9 cellular contexts compared by ENCODE assay signal in genomic region chr11:45662665-45663485, GRCh38. TPM values are rescaled to one million over a fixed set of nuclear protein-coding genes. Genes with fewer than 3 reads are reported as not detected.
DNase-seq lines count a peak whose midpoint lies in the region; ATAC-seq, FAIRE-seq and TF ChIP-seq lines count a peak whose summit lies in the region.
"Had no signal": no experiment of that assay in that cellular context is flagged by ENCODE, and none has a peak within 500 bp of the region (broad histone marks: within the 10 kb centered on the region; RNA-seq: fewer than 3 reads in every experiment).

No MANE protein-coding gene starts in this region.

- H3K27ac Mint-ChIP-seq in stimulated activated effector memory CD8-positive, alpha-beta T cell treated with anti-CD3 and anti-CD28 coated beads, Interleukin-12 subunit alpha, Interleukin-12 subunit beta, amount 100 ng/mL, for 72 hours, result peak overlapping the region; percentile 36

- peaks cover 17% of the 10 kb centered on the region for H3K4me1 ChIP-seq in mucosa of descending colon (ENCODE audit: low read depth)

- peak overlapping the region; percentile 39 for H3K4me3 Mint-ChIP-seq in stimulated activated effector memory CD8-positive, alpha-beta T cell treated with anti-CD3 and anti-CD28 coated beads, Interleukin-12 subunit alpha, Interleukin-12 subunit beta, amount 100 ng/mL, for 72 hours

- H3K4me3 ChIP-seq in fibroblast of pulmonary artery (replicated peaks; ENCODE audit: low read depth, low read length), result peak overlapping the region; percentile 64
- H3K4me3 ChIP-seq in mucosa of descending colon, result no peak overlapping the region
- H3K4me3 ChIP-seq: lung had no signal

- no peaks in the 10 kb centered on the region for H3K9me3 ChIP-seq in mucosa of descending colon

- ATAC-seq in stimulated activated effector memory CD8-positive, alpha-beta T cell treated with anti-CD3 and anti-CD28 coated beads, Interleukin-12 subunit alpha, Interleukin-12 subunit beta, amount 100 ng/mL, for 72 hours, result peak; percentile 54
- ATAC-seq in mucosa of descending colon, result no peak
- ATAC-seq in HG03175 (IDR thresholded peaks at IDR 0.05; ENCODE audit: unreplicated experiment), result no peak

- TF ChIP-seq CTCF in fibroblast of pulmonary artery (IDR thresholded peaks at IDR 0.05; ENCODE audit: low read length, missing control alignments) (no peak), mucosa of descending colon (IDR thresholded peaks at IDR 0.05) (no peak)

- peaks cover 15% of the 10 kb centered on the region for H3K4me1 Mint-ChIP-seq in stimulated activated effector memory CD8-positive, alpha-beta T cell treated with anti-CD3 and anti-CD28 coated beads, Interleukin-12 subunit alpha, Interleukin-12 subunit beta, amount 100 ng/mL, for 72 hours

- no peaks in the 10 kb centered on the region for H3K36me3 ChIP-seq in mucosa of descending colon (ENCODE audit: low read depth)

- no peaks in the 10 kb centered on the region for H3K9me3 Mint-ChIP-seq in stimulated activated effector memory CD8-positive, alpha-beta T cell treated with anti-CD3 and anti-CD28 coated beads, Interleukin-12 subunit alpha, Interleukin-12 subunit beta, amount 100 ng/mL, for 72 hours

- intact Hi-C loops in mucosa of descending colon (cut with DNase I, micrococcal nuclease), result no loop called here

- no peaks in the 10 kb centered on the region for H3K36me3 Mint-ChIP-seq in stimulated activated effector memory CD8-positive, alpha-beta T cell treated with anti-CD3 and anti-CD28 coated beads, Interleukin-12 subunit alpha, Interleukin-12 subunit beta, amount 100 ng/mL, for 72 hours

- peak; percentile 7 for DNase-seq in activated T-cell treated with anti-CD3 and anti-CD28 coated beads for 24 hours (ENCODE audit: low read depth)
- no peak for DNase-seq in activated T-cell treated with anti-CD3 and anti-CD28 coated beads for 4 hours
- peak; percentile 58 for DNase-seq in RCC 7860 (ENCODE audit: low spot score)
- peak; percentile 93 for DNase-seq in fibroblast of pulmonary artery (ENCODE audit: low read depth)
- no peak for DNase-seq in stimulated activated effector memory CD8-positive, alpha-beta T cell treated with anti-CD3 and anti-CD28 coated beads, Interleukin-12 subunit alpha, Interleukin-12 subunit beta, amount 100 ng/mL, for 72 hours (ENCODE audit: low spot score in 2 of 2)
- DNase-seq in RPMI8226, result no peak
- no peak for DNase-seq in mucosa of descending colon

- FAIRE-seq in RCC 7860 (lab: Jason Lieb, UNC), result no peak

RNA-seq across cellular contexts. Expression of gene CHST1, which starts 2.5 kb away (rescaled TPM):
- 1 to 10 TPM in 2 of 3 donors, under 1 TPM in 1; 0.58 to 2.8 (median 1.4) TPM for total RNA-seq in mucosa of descending colon

Comparison
In these comparisons a context has a peak if more than half of its experiments do, and no peak if none do; other contexts are left out.
1. DNase-seq: peak in activated T-cell treated with anti-CD3 and anti-CD28 coated beads for 24 hours (single experiment), RCC 7860 (single experiment) and fibroblast of pulmonary artery (single experiment); none in activated T-cell treated with anti-CD3 and anti-CD28 coated beads for 4 hours (single experiment), stimulated activated effector memory CD8-positive, alpha-beta T cell treated with anti-CD3 and anti-CD28 coated beads, Interleukin-12 subunit alpha, Interleukin-12 subunit beta, amount 100 ng/mL, for 72 hours (0 of 2), RPMI8226 (single experiment) and mucosa of descending colon (0 of 3).